Comparison of ENCODE assay signal across 20 cellular contexts in genomic region chr10:6119423-6119822, GRCh38. TPM values are rescaled to one million over a fixed set of nuclear protein-coding genes. Genes with fewer than 3 reads are reported as not detected.
DNase-seq lines count a peak whose midpoint lies in the region; ATAC-seq and TF ChIP-seq lines count a peak whose summit lies in the region.
"Had no signal": no experiment of that assay in that cellular context is flagged by ENCODE, and none has a peak within 500 bp of the region (broad histone marks: within the 10 kb centered on the region; RNA-seq: fewer than 3 reads in every experiment).

No MANE protein-coding gene starts in this region.

- ATAC-seq in HG02938 (IDR thresholded peaks at IDR 0.05; ENCODE audit: unreplicated experiment): no peak
- ATAC-seq: gastroesophageal sphincter, left lobe of liver had no signal

- H3K27ac ChIP-seq in cardiac muscle cell (peak overlapping the region; percentile 34), left ventricle myocardium inferior (replicated peaks) (no peak overlapping the region)
- H3K27ac ChIP-seq: body of pancreas, epithelial cell of prostate, gastroesophageal sphincter, KMS-11, SJCRH30, stomach had no signal

- H3K9me3 ChIP-seq in cardiac muscle cell (ENCODE audit: low read depth) (no peaks in the 10 kb centered on the region), left ventricle myocardium inferior (replicated peaks) (no peaks in the 10 kb centered on the region)
- H3K9me3 ChIP-seq: body of pancreas, gastroesophageal sphincter, SJCRH30, stomach had no signal

- H3K36me3 ChIP-seq in cardiac muscle cell (peaks cover 17% of the 10 kb centered on the region), left ventricle myocardium inferior (peaks cover 27% of the 10 kb centered on the region)

- H3K4me3 ChIP-seq in cardiac muscle cell (no peak overlapping the region), left ventricle myocardium inferior (no peak overlapping the region)
- H3K4me3 ChIP-seq: body of pancreas, gastroesophageal sphincter, SJCRH30, stomach had no signal

- peak overlapping the region; percentile 8 for H3K27ac Mint-ChIP-seq in activated T-helper 1 cell treated with anti-CD3 and anti-CD28 coated beads, Interleukin-12 subunit alpha, Interleukin-12 subunit beta, Interleukin-2, Interleukin-4 antibody, amounts not matched to agents 30 ng/mL and 10 ng/mL and 1 ng/mL, durations not matched to agents 14 hours and 24 hours and 36 hours
- H3K27ac Mint-ChIP-seq: activated naive CD4-positive, alpha-beta T cell treated with anti-CD3 and anti-CD28 coated beads, Interleukin-2, amount 10 ng/mL, durations not matched to agents 7 days and 5 days; T-helper 2 cell treated with Interferon-gamma antibody and Interleukin-4, amounts not matched to agents 5 μg/mL and 100 μg/mL, for 36 hours had no signal

- H3K27me3 ChIP-seq in cardiac muscle cell (no peaks in the 10 kb centered on the region), left ventricle myocardium inferior (ENCODE audit: low read depth) (no peaks in the 10 kb centered on the region)
- H3K27me3 ChIP-seq: body of pancreas, gastroesophageal sphincter, SJCRH30, stomach had no signal

- intact Hi-C loops in left ventricle myocardium inferior (cut with micrococcal nuclease): no loop called here
- intact Hi-C loops in activated T-helper 1 cell treated with anti-CD3 and anti-CD28 coated beads, Interleukin-12 subunit alpha, Interleukin-12 subunit beta, Interleukin-2, Interleukin-4 antibody, amounts not matched to agents 30 ng/mL and 10 ng/mL and 1 ng/mL, durations not matched to agents 14 hours and 24 hours and 36 hours (cut with micrococcal nuclease): no loop called here

- peaks cover 15% of the 10 kb centered on the region for H3K36me3 Mint-ChIP-seq in activated T-helper 1 cell treated with anti-CD3 and anti-CD28 coated beads, Interleukin-12 subunit alpha, Interleukin-12 subunit beta, Interleukin-2, Interleukin-4 antibody, amounts not matched to agents 30 ng/mL and 10 ng/mL and 1 ng/mL, durations not matched to agents 14 hours and 24 hours and 36 hours (ENCODE audit: low read depth)

- no peak for DNase-seq in cardiac muscle cell (ENCODE audit: low read depth in 1 of 2, low spot score in 1 of 2)
- DNase-seq in left ventricle myocardium inferior: no peak
- no peak for DNase-seq in activated T-helper 1 cell treated with anti-CD3 and anti-CD28 coated beads, Interleukin-12 subunit alpha, Interleukin-12 subunit beta, Interleukin-2, Interleukin-4 antibody, amounts not matched to agents 30 ng/mL and 10 ng/mL and 1 ng/mL, durations not matched to agents 14 hours and 24 hours and 36 hours (ENCODE audit: low spot score)
- peak; percentile 83 for DNase-seq in kidney tubule cell (ENCODE audit: low spot score)
- no peak for DNase-seq in mucosa of gallbladder (ENCODE audit: low spot score)
- DNase-seq in NCI-H1105 (lab: John Stamatoyannopoulos, UW): no peak
- DNase-seq: activated naive CD4-positive, alpha-beta T cell treated with anti-CD3 and anti-CD28 coated beads, Interleukin-2, amount 10 ng/mL, durations not matched to agents 7 days and 5 days; CD8-positive, alpha-beta memory T cell; cortex of kidney; NCI-H69; SJCRH30; stomach had no signal

- H3K9me3 Mint-ChIP-seq in activated T-helper 1 cell treated with anti-CD3 and anti-CD28 coated beads, Interleukin-12 subunit alpha, Interleukin-12 subunit beta, Interleukin-2, Interleukin-4 antibody, amounts not matched to agents 30 ng/mL and 10 ng/mL and 1 ng/mL, durations not matched to agents 14 hours and 24 hours and 36 hours: no peaks in the 10 kb centered on the region
- H3K9me3 Mint-ChIP-seq: activated naive CD4-positive, alpha-beta T cell treated with anti-CD3 and anti-CD28 coated beads, Interleukin-2, amount 10 ng/mL, durations not matched to agents 7 days and 5 days; CD8-positive, alpha-beta memory T cell; T-helper 2 cell treated with Interferon-gamma antibody and Interleukin-4, amounts not matched to agents 5 μg/mL and 100 μg/mL, for 36 hours had no signal

- TF ChIP-seq CTCF in cardiac muscle cell (IDR thresholded peaks at IDR 0.05; ENCODE audit: low read depth, low read length): no peak
- TF ChIP-seq CTCF in left ventricle myocardium inferior (IDR thresholded peaks at IDR 0.05; ENCODE audit: borderline replicate concordance): no peak

- H3K4me1 Mint-ChIP-seq in activated T-helper 1 cell treated with anti-CD3 and anti-CD28 coated beads, Interleukin-12 subunit alpha, Interleukin-12 subunit beta, Interleukin-2, Interleukin-4 antibody, amounts not matched to agents 30 ng/mL and 10 ng/mL and 1 ng/mL, durations not matched to agents 14 hours and 24 hours and 36 hours (ENCODE audit: low read depth): peaks cover 27% of the 10 kb centered on the region
- H3K4me1 Mint-ChIP-seq: CD8-positive, alpha-beta memory T cell had no signal

- no peak overlapping the region for H3K4me3 Mint-ChIP-seq in activated T-helper 1 cell treated with anti-CD3 and anti-CD28 coated beads, Interleukin-12 subunit alpha, Interleukin-12 subunit beta, Interleukin-2, Interleukin-4 antibody, amounts not matched to agents 30 ng/mL and 10 ng/mL and 1 ng/mL, durations not matched to agents 14 hours and 24 hours and 36 hours
- H3K4me3 Mint-ChIP-seq: activated naive CD4-positive, alpha-beta T cell treated with anti-CD3 and anti-CD28 coated beads, Interleukin-2, amount 10 ng/mL, durations not matched to agents 7 days and 5 days; CD8-positive, alpha-beta memory T cell; T-helper 2 cell treated with Interferon-gamma antibody and Interleukin-4, amounts not matched to agents 5 μg/mL and 100 μg/mL, for 36 hours had no signal

- H3K27me3 Mint-ChIP-seq in activated T-helper 1 cell treated with anti-CD3 and anti-CD28 coated beads, Interleukin-12 subunit alpha, Interleukin-12 subunit beta, Interleukin-2, Interleukin-4 antibody, amounts not matched to agents 30 ng/mL and 10 ng/mL and 1 ng/mL, durations not matched to agents 14 hours and 24 hours and 36 hours (ENCODE audit: insufficient read depth): no peaks in the 10 kb centered on the region
- H3K27me3 Mint-ChIP-seq: CD8-positive, alpha-beta memory T cell had no signal

- H3K4me1 ChIP-seq in cardiac muscle cell (ENCODE audit: low read depth) (peaks cover 14% of the 10 kb centered on the region), left ventricle myocardium inferior (peaks cover 29% of the 10 kb centered on the region)
- H3K4me1 ChIP-seq: SJCRH30 had no signal

RNA-seq across cellular contexts. Expression of gene RBM17, which starts 30.6 kb away (rescaled TPM):
- total RNA-seq in cardiac muscle cell (39.4 and 86.2 TPM in 2 replicates), left ventricle myocardium inferior (56.1 TPM), mucosa of gallbladder (65.5 TPM)
- polyA plus RNA-seq in cardiac muscle cell: 125 and 144 TPM in 2 replicates
- total RNA-seq in activated T-helper 1 cell treated with anti-CD3 and anti-CD28 coated beads, Interleukin-12 subunit alpha, Interleukin-12 subunit beta, Interleukin-2, Interleukin-4 antibody, amounts not matched to agents 30 ng/mL and 10 ng/mL and 1 ng/mL, durations not matched to agents 14 hours and 24 hours and 36 hours: 265 and 283 TPM in 2 replicates

RNA-seq across cellular contexts. Expression of gene IL2RA, which starts 57.3 kb away (rescaled TPM):
- total RNA-seq in cardiac muscle cell (not detected in 2 replicates), left ventricle myocardium inferior (2.3 TPM), mucosa of gallbladder (1.4 TPM)
- not detected in 2 replicates for polyA plus RNA-seq in cardiac muscle cell
- total RNA-seq in activated T-helper 1 cell treated with anti-CD3 and anti-CD28 coated beads, Interleukin-12 subunit alpha, Interleukin-12 subunit beta, Interleukin-2, Interleukin-4 antibody, amounts not matched to agents 30 ng/mL and 10 ng/mL and 1 ng/mL, durations not matched to agents 14 hours and 24 hours and 36 hours: 1,237 and 1,254 TPM in 2 replicates
- total RNA-seq: H4, SJCRH30 had no signal

Comparison
In these comparisons a context has a peak if more than half of its experiments do, and no peak if none do; other contexts are left out.
1. RNA of gene IL2RA, which starts 57.3 kb away (total RNA-seq): 1,237 to 1,254 TPM in activated T-helper 1 cell treated with anti-CD3 and anti-CD28 coated beads, Interleukin-12 subunit alpha, Interleukin-12 subunit beta, Interleukin-2, Interleukin-4 antibody, amounts not matched to agents 30 ng/mL and 10 ng/mL and 1 ng/mL, durations not matched to agents 14 hours and 24 hours and 36 hours; 2.3 TPM in left ventricle myocardium inferior (single experiment), 1.4 TPM in mucosa of gallbladder (single experiment) and not detected in cardiac muscle cell; every median in the first group is over 100 times any median in the second.